ENCODE assay signal across 1 cellular context in the genomic region with DNA sequence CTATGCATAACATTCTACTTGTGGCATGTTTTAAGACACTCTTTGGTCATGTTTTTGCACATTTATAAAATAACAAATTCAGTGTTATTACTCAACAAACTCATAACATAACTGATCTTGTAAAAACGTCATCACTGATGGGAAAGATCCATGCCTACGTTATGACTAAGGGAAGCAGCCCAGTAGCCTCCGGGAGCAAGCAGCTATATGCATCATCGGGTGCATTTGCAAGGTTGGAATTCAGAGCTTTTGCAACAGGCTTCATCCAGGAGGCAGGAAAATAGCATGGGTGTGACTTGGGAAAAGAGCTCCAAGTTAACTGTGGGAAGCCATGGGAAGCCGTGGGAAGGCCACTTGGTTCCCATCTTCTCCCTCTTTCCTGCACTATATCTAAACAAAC.
TF ChIP-seq lines count a peak whose summit lies in the region.

No MANE protein-coding gene starts in this region.

TF ChIP-seq in A549, 52 proteins besides CTCF, POLR2A, EP300 and RAD21 (continued from another document):
- TF ChIP-seq, protein P1, sequence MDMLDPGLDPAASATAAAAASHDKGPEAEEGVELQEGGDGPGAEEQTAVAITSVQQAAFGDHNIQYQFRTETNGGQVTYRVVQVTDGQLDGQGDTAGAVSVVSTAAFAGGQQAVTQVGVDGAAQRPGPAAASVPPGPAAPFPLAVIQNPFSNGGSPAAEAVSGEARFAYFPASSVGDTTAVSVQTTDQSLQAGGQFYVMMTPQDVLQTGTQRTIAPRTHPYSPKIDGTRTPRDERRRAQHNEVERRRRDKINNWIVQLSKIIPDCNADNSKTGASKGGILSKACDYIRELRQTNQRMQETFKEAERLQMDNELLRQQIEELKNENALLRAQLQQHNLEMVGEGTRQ (IDR thresholded peaks at IDR 0.05): no peak
- TF ChIP-seq SMC3 (IDR thresholded peaks at IDR 0.05): peak; percentile 57
- peak; percentile 93 for TF ChIP-seq JUNB (IDR thresholded peaks at IDR 0.05)
